18 cellular contexts compared by ENCODE assay signal in the genomic region with DNA sequence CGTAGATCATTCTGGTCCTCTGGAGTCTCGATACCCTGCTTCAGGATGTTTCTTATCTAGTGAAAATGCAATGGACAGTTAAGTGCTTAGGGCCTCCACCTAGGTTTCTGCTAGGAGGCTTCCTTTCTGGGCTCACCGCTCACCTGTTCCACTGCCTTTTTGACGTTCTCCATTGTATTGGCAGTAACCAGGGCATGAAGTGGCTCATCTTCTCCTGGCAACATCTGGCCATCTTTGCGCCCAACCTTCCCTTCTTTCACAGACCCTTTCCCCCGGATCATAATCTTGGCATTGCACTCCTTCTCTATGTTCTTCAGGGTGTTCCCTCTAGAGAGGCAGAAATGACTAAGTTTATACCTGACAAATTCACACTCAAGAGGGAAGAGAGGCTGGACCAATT. TPM values are rescaled to one million over a fixed set of nuclear protein-coding genes. Genes with fewer than 3 reads are reported as not detected.
A peak's percentile ranks its signal among the peaks of the same experiment; 100 is the strongest.
DNase-seq lines count a peak whose midpoint lies in the region; ATAC-seq and TF ChIP-seq lines count a peak whose summit lies in the region.
"Had no signal": no experiment of that assay in that cellular context is flagged by ENCODE, and none has a peak within 500 bp of the region (broad histone marks: within the 10 kb centered on the region; RNA-seq: fewer than 3 reads in every experiment).

No MANE protein-coding gene starts in this region.

- no peak for ATAC-seq in activated CD8-positive, alpha-beta memory T cell treated with anti-CD3 and anti-CD28 coated beads, Interleukin-2, amount 10 ng/mL, durations not matched to agents 7 days and 5 days
- no peak for ATAC-seq in central memory CD8-positive, alpha-beta T cell (replicated peaks; ENCODE audit: extremely low read depth, poor library complexity, severe bottlenecking)
- ATAC-seq in Right ventricle myocardium inferior (no peak), GM18502 (IDR thresholded peaks at IDR 0.05; ENCODE audit: poor library complexity, unreplicated experiment) (no peak)

- CTCF ChIA-PET in activated CD8-positive, alpha-beta memory T cell treated with anti-CD3 and anti-CD28 coated beads, Interleukin-2, amount 10 ng/mL, durations not matched to agents 7 days and 5 days (lab: Charles Lee) = interaction anchor here (2.3 to 14.7 kb wide), 2 partner anchors 10 to 26 kb away, joined by 10 to 294 read pairs; a partner anchor contains a TSS

- H3K4me1 Mint-ChIP-seq in activated CD8-positive, alpha-beta memory T cell treated with anti-CD3 and anti-CD28 coated beads, Interleukin-2, amount 10 ng/mL, durations not matched to agents 7 days and 5 days = peaks cover 79% of the 10 kb centered on the region
- peaks cover 41 to 64% (median 53%) of the 10 kb centered on the region in 3 donors for H3K4me1 Mint-ChIP-seq in IgD-negative memory B cell
- H3K4me1 Mint-ChIP-seq in central memory CD8-positive, alpha-beta T cell = peaks cover 88% of the 10 kb centered on the region
- H3K4me1 Mint-ChIP-seq in progenitor cell of endocrine pancreas (ENCODE audit: low read depth) = peaks cover 26% of the 10 kb centered on the region

- intact Hi-C loops in Right ventricle myocardium inferior (cut with DNase I) = no loop called here

- H3K4me3 Mint-ChIP-seq in activated CD8-positive, alpha-beta memory T cell treated with anti-CD3 and anti-CD28 coated beads, Interleukin-2, amount 10 ng/mL, durations not matched to agents 7 days and 5 days = no peak overlapping the region
- H3K4me3 Mint-ChIP-seq in IgD-negative memory B cell = peak overlapping the region in 2 of 4 donors; percentile 66 to 75
- peak overlapping the region; percentile 5 for H3K4me3 Mint-ChIP-seq in central memory CD8-positive, alpha-beta T cell
- H3K4me3 Mint-ChIP-seq in progenitor cell of endocrine pancreas (ENCODE audit: low read depth) = no peak overlapping the region
- H3K4me3 Mint-ChIP-seq: nephron had no signal

- no peak for TF ChIP-seq CTCF in progenitor cell of endocrine pancreas (IDR thresholded peaks at IDR 0.05; ENCODE audit: unreplicated experiment)

- no peaks in the 10 kb centered on the region for H3K27me3 Mint-ChIP-seq in activated CD8-positive, alpha-beta memory T cell treated with anti-CD3 and anti-CD28 coated beads, Interleukin-2, amount 10 ng/mL, durations not matched to agents 7 days and 5 days
- no peaks in the 10 kb centered on the region for H3K27me3 Mint-ChIP-seq in IgD-negative memory B cell
- H3K27me3 Mint-ChIP-seq in central memory CD8-positive, alpha-beta T cell = no peaks in the 10 kb centered on the region
- H3K27me3 Mint-ChIP-seq in progenitor cell of endocrine pancreas = no peaks in the 10 kb centered on the region

- H3K27ac Mint-ChIP-seq in activated CD8-positive, alpha-beta memory T cell treated with anti-CD3 and anti-CD28 coated beads, Interleukin-2, amount 10 ng/mL, durations not matched to agents 7 days and 5 days = peak overlapping the region; percentile 47
- peak overlapping the region; percentile 34 to 96 (median 89) for H3K27ac Mint-ChIP-seq in IgD-negative memory B cell
- H3K27ac Mint-ChIP-seq in central memory CD8-positive, alpha-beta T cell (ENCODE audit: low read depth) = peak overlapping the region; percentile 22
- H3K27ac Mint-ChIP-seq in progenitor cell of endocrine pancreas = peak overlapping the region; percentile 83
- H3K27ac Mint-ChIP-seq: nephron had no signal

- peaks cover 88% of the 10 kb centered on the region for H3K36me3 Mint-ChIP-seq in activated CD8-positive, alpha-beta memory T cell treated with anti-CD3 and anti-CD28 coated beads, Interleukin-2, amount 10 ng/mL, durations not matched to agents 7 days and 5 days
- H3K36me3 Mint-ChIP-seq in IgD-negative memory B cell (peaks cover 18% of the 10 kb centered on the region), progenitor cell of endocrine pancreas (ENCODE audit: insufficient read depth) (peaks cover 64% of the 10 kb centered on the region)
- peaks cover 96% of the 10 kb centered on the region for H3K36me3 Mint-ChIP-seq in central memory CD8-positive, alpha-beta T cell (ENCODE audit: insufficient read depth)

- H3K9me3 Mint-ChIP-seq in activated CD8-positive, alpha-beta memory T cell treated with anti-CD3 and anti-CD28 coated beads, Interleukin-2, amount 10 ng/mL, durations not matched to agents 7 days and 5 days (ENCODE audit: low read depth) = no peaks in the 10 kb centered on the region
- H3K9me3 Mint-ChIP-seq in IgD-negative memory B cell (no peaks in the 10 kb centered on the region), progenitor cell of endocrine pancreas (ENCODE audit: low read depth) (no peaks in the 10 kb centered on the region)
- no peaks in the 10 kb centered on the region for H3K9me3 Mint-ChIP-seq in central memory CD8-positive, alpha-beta T cell
- H3K9me3 Mint-ChIP-seq: nephron had no signal

- DNase-seq in activated CD8-positive, alpha-beta memory T cell treated with anti-CD3 and anti-CD28 coated beads, Interleukin-2, amount 10 ng/mL, durations not matched to agents 7 days and 5 days = no peak
- DNase-seq in activated CD8-positive, alpha-beta memory T cell treated with anti-CD3 and anti-CD28 coated beads for 24 hours = no peak
- no peak for DNase-seq in central memory CD8-positive, alpha-beta T cell (ENCODE audit: low spot score in 2 of 2)
- DNase-seq in progenitor cell of endocrine pancreas (ENCODE audit: low spot score, unreplicated experiment) (no peak), Right ventricle myocardium inferior (ENCODE audit: missing footprints) (no peak), NCI-H1417 treated with DMSO at 0.1 percent for 48 hours (lab: John Stamatoyannopoulos, UW) (no peak)
- DNase-seq: ACHN; activated CD4-positive, alpha-beta T cell treated with anti-CD3 and anti-CD28 coated beads for 48 hours; cortex of kidney; EL; erythroblast; GOT3; Karpas-422; NCI-H345 had no signal

RNA-seq across cellular contexts. Expression of a gene that starts 9.1 kb away (rescaled TPM):
- total RNA-seq in activated CD8-positive, alpha-beta memory T cell treated with anti-CD3 and anti-CD28 coated beads, Interleukin-2, amount 10 ng/mL, durations not matched to agents 7 days and 5 days = 100 to 1,000 TPM; 442 to 462 TPM
- polyA plus RNA-seq in IgD-negative memory B cell = 170 TPM
- total RNA-seq in progenitor cell of endocrine pancreas (500 and 503 TPM in 2 replicates), Right ventricle myocardium inferior (172 TPM)

RNA-seq across cellular contexts. Expression of a gene that starts 9.5 kb away (rescaled TPM):
- total RNA-seq in activated CD8-positive, alpha-beta memory T cell treated with anti-CD3 and anti-CD28 coated beads, Interleukin-2, amount 10 ng/mL, durations not matched to agents 7 days and 5 days = 1 to 10 TPM; 2.0 to 3.2 TPM
- polyA plus RNA-seq in IgD-negative memory B cell = 2.0 TPM
- total RNA-seq in progenitor cell of endocrine pancreas (1.4 and 1.6 TPM in 2 replicates), Right ventricle myocardium inferior (179 TPM)
- total RNA-seq: glomerular endothelial cell had no signal

RNA-seq across cellular contexts. Expression of a gene that starts 25.3 kb away (rescaled TPM):
- 100 to 1,000 TPM in 1 of 2 experiments, 10 to 100 TPM in 1; 77.3 to 123 TPM for total RNA-seq in activated CD8-positive, alpha-beta memory T cell treated with anti-CD3 and anti-CD28 coated beads, Interleukin-2, amount 10 ng/mL, durations not matched to agents 7 days and 5 days
- polyA plus RNA-seq in IgD-negative memory B cell = 350 TPM
- total RNA-seq in progenitor cell of endocrine pancreas (0.53 and 0.73 TPM in 2 replicates), Right ventricle myocardium inferior (46.8 TPM)

RNA-seq across cellular contexts. Expression of a gene that starts 33.7 kb away (rescaled TPM):
- total RNA-seq in activated CD8-positive, alpha-beta memory T cell treated with anti-CD3 and anti-CD28 coated beads, Interleukin-2, amount 10 ng/mL, durations not matched to agents 7 days and 5 days = 10 to 100 TPM; 61.1 to 65.0 TPM
- polyA plus RNA-seq in IgD-negative memory B cell = 68.1 TPM
- total RNA-seq in progenitor cell of endocrine pancreas (12.7 and 13.3 TPM in 2 replicates), Right ventricle myocardium inferior (11.3 TPM)

RNA-seq across cellular contexts. Expression of a gene that starts 41.1 kb away (rescaled TPM):
- total RNA-seq in activated CD8-positive, alpha-beta memory T cell treated with anti-CD3 and anti-CD28 coated beads, Interleukin-2, amount 10 ng/mL, durations not matched to agents 7 days and 5 days = 10 to 100 TPM; 31.2 to 42.1 TPM
- 36.4 TPM for polyA plus RNA-seq in IgD-negative memory B cell
- total RNA-seq in progenitor cell of endocrine pancreas (54.6 and 61.5 TPM in 2 replicates), Right ventricle myocardium inferior (8.4 TPM)

Comparison
In these comparisons a context has a peak if more than half of its experiments do, and no peak if none do; other contexts are left out.
1. H3K27ac Mint-ChIP-seq: peak in every context shown above with its lines; median percentile 89 in IgD-negative memory B cell; 83 in progenitor cell of endocrine pancreas; 47 in activated CD8-positive, alpha-beta memory T cell treated with anti-CD3 and anti-CD28 coated beads, Interleukin-2, amount 10 ng/mL, durations not matched to agents 7 days and 5 days; 22 in central memory CD8-positive, alpha-beta T cell.
2. RNA of a gene that starts 9.5 kb away (total RNA-seq): 179 TPM in Right ventricle myocardium inferior (single experiment); 2.0 to 3.2 TPM in activated CD8-positive, alpha-beta memory T cell treated with anti-CD3 and anti-CD28 coated beads, Interleukin-2, amount 10 ng/mL, durations not matched to agents 7 days and 5 days and 1.4 to 1.6 TPM in progenitor cell of endocrine pancreas; every median in the first group is over 10 times any median in the second.
3. RNA of a gene that starts 25.3 kb away (total RNA-seq): 77.3 to 123 TPM in activated CD8-positive, alpha-beta memory T cell treated with anti-CD3 and anti-CD28 coated beads, Interleukin-2, amount 10 ng/mL, durations not matched to agents 7 days and 5 days and 46.8 TPM in Right ventricle myocardium inferior (single experiment); 0.53 to 0.73 TPM in progenitor cell of endocrine pancreas; every median in the first group is over 10 times any median in the second.